In genomic region chrX:49072712-49073095, GRCh38 we compare ENCODE assay signal across 1 cellular context.
TF ChIP-seq lines count a peak whose summit lies in the region.

No MANE protein-coding gene starts in this region.

TF ChIP-seq in GM12878, 131 proteins besides CTCF, POLR2A, EP300 and RAD21:
- TF ChIP-seq NR2C2 (IDR thresholded peaks at IDR 0.05; ENCODE audit: borderline replicate concordance, control insufficient read depth, insufficient read length, low read depth) (no peak), LARP7 (IDR thresholded peaks at IDR 0.05) (no peak), SUPT20H (IDR thresholded peaks at IDR 0.05; ENCODE audit: borderline replicate concordance, control insufficient read depth, low read depth, low read length) (no peak), NRF1 (conservative IDR thresholded peaks at IDR 0.05; ENCODE audit: low read depth, low read length) (no peak), PML (IDR thresholded peaks at IDR 0.05; ENCODE audit: low read length) (no peak), REST (IDR thresholded peaks at IDR 0.05; ENCODE audit: low read depth, low read length) (no peak), TCF12 (IDR thresholded peaks at IDR 0.05; ENCODE audit: low read depth, low read length) (no peak), RELA (IDR thresholded peaks at IDR 0.05; ENCODE audit: borderline replicate concordance, partially characterized antibody) (no peak), KAT2A (conservative IDR thresholded peaks at IDR 0.05; ENCODE audit: control insufficient read depth, low read depth, low read length) (no peak), HCFC1 (IDR thresholded peaks at IDR 0.05; ENCODE audit: low read length) (no peak), MTA2 (IDR thresholded peaks at IDR 0.05; ENCODE audit: low read depth) (no peak), RUNX3 (IDR thresholded peaks at IDR 0.05; ENCODE audit: low read length) (no peak), NFIC (IDR thresholded peaks at IDR 0.05; ENCODE audit: low read depth, low read length) (no peak), TBL1XR1 (IDR thresholded peaks at IDR 0.05; ENCODE audit: low read depth, low read length) (no peak), SUZ12 (IDR thresholded peaks at IDR 0.05; ENCODE audit: unreplicated experiment) (no peak)
- TF ChIP-seq, protein P1, sequence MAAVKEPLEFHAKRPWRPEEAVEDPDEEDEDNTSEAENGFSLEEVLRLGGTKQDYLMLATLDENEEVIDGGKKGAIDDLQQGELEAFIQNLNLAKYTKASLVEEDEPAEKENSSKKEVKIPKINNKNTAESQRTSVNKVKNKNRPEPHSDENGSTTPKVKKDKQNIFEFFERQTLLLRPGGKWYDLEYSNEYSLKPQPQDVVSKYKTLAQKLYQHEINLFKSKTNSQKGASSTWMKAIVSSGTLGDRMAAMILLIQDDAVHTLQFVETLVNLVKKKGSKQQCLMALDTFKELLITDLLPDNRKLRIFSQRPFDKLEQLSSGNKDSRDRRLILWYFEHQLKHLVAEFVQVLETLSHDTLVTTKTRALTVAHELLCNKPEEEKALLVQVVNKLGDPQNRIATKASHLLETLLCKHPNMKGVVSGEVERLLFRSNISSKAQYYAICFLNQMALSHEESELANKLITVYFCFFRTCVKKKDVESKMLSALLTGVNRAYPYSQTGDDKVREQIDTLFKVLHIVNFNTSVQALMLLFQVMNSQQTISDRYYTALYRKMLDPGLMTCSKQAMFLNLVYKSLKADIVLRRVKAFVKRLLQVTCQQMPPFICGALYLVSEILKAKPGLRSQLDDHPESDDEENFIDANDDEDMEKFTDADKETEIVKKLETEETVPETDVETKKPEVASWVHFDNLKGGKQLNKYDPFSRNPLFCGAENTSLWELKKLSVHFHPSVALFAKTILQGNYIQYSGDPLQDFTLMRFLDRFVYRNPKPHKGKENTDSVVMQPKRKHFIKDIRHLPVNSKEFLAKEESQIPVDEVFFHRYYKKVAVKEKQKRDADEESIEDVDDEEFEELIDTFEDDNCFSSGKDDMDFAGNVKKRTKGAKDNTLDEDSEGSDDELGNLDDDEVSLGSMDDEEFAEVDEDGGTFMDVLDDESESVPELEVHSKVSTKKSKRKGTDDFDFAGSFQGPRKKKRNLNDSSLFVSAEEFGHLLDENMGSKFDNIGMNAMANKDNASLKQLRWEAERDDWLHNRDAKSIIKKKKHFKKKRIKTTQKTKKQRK (IDR thresholded peaks at IDR 0.05; ENCODE audit: low read depth, low read length) = no peak
